Comparison of ENCODE assay signal across 11 cellular contexts in the genomic region with DNA sequence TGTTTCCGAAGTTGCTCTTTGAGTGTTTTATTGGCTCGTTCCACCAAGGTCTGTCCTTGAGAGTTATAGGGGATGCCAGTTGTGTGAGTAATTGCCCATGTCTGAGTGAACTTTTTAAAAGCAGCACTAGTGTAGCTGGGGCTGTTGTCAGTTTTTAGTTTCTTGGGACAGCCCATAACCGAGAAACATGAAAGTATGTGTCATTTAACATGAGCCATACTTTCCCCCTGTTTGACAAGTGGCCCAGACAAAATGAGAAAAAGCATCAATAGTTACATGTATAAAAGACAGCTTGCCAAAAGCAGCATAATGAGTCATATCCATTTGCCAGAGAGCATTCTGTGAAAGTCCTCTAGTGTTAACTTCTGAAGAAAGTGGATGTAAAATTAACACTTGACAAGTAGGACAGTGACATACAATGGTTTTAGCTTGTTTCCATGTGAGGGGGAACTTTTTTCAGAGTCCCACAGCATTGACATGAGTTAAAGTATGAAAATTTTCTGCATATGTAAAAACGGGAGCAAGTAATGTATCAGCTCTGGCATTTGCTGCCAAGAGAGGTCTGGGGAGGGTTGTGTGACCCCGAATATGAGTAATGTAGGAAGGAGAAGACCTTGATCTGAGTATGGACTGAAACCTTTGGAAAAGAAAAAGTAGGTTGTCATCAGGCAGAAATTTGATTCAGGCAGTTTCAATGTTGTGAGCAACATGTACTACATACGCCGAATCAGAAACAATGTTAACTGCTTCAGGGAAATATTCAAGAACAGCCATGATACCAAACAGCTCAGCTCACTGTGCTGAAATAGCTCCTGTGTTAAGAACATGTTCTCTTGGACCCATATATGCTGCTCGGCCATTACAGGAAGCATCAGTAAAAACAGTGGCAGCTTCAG. TPM values are rescaled to one million over a fixed set of nuclear protein-coding genes. Genes with fewer than 3 reads are reported as not detected.
DNase-seq lines count a peak whose midpoint lies in the region; ATAC-seq lines count a peak whose summit lies in the region.
"Had no signal": no experiment of that assay in that cellular context is flagged by ENCODE, and none has a peak within 500 bp of the region (broad histone marks: within the 10 kb centered on the region; RNA-seq: fewer than 3 reads in every experiment).

No MANE protein-coding gene starts in this region.

- in situ Hi-C loops in GM23248 (cut with MboI): no loop called here

- no peak for ATAC-seq in HG03175 (IDR thresholded peaks at IDR 0.05; ENCODE audit: unreplicated experiment)

- H3K4me3 ChIP-seq in GM23248: no peak overlapping the region
- H3K4me3 ChIP-seq: colonic mucosa had no signal

- H3K9me2 ChIP-seq in GM23248 (ENCODE audit: insufficient read depth): no peaks in the 10 kb centered on the region

- peak overlapping the region; percentile 15 for H3K4me2 ChIP-seq in GM23248 (ENCODE audit: unreplicated experiment)

- no peak overlapping the region for H3K27ac ChIP-seq in GM23248
- H3K27ac ChIP-seq: colonic mucosa had no signal

- H3K4me1 ChIP-seq in GM23248 (ENCODE audit: insufficient read depth): peaks cover 17% of the 10 kb centered on the region
- H3K4me1 ChIP-seq: colonic mucosa had no signal

- no peaks in the 10 kb centered on the region for H3K36me3 ChIP-seq in GM23248 (ENCODE audit: low read depth)
- H3K36me3 ChIP-seq: colonic mucosa had no signal

- H3K79me2 ChIP-seq in GM23248 (ENCODE audit: insufficient read depth): no peaks in the 10 kb centered on the region

- peaks cover 35% of the 10 kb centered on the region for H3F3A ChIP-seq in GM23248 (ENCODE audit: insufficient read depth)

- WGBS in GM23248 (ENCODE audit: low coverage in 1 of 2, low lambda C conversion rate in 2 of 2, missing lambda C conversion rate in 2 of 2), 2 experiments: 14 to 15% methylated on average over 8 of the region's 8 CpGs

- DNase-seq in AG20443 (ENCODE audit: low spot score): peak; percentile 28
- DNase-seq in GM23248: peak; percentile 69
- DNase-seq in amniotic stem cell (lab: John Stamatoyannopoulos, UW): peak; percentile 24
- DNase-seq in kidney glomerular epithelial cell (lab: John Stamatoyannopoulos, UW): peak; percentile 28
- no peak for DNase-seq in NCI-H146 (lab: John Stamatoyannopoulos, UW)
- DNase-seq in NOMO-1 treated with dmso at 0.1 percent for 144 hours (lab: John Stamatoyannopoulos, UW; ENCODE audit: unreplicated experiment): no peak
- DNase-seq in AML-193 (lab: John Stamatoyannopoulos, UW): no peak
- DNase-seq: colonic mucosa, nucleus accumbens, SHP77 had no signal

- no peaks in the 10 kb centered on the region for H4K20me1 ChIP-seq in GM23248 (ENCODE audit: insufficient read depth)

- no peaks in the 10 kb centered on the region for H3K9me3 ChIP-seq in GM23248 (ENCODE audit: low read depth)
- H3K9me3 ChIP-seq: colonic mucosa had no signal

- no peak overlapping the region for H3K9ac ChIP-seq in GM23248

- 0 out of 2 replicates have a peak overlapping the region, but pooled peaks have one; percentile 5 for H2AFZ ChIP-seq in GM23248

- no peaks in the 10 kb centered on the region for H3K27me3 ChIP-seq in GM23248 (replicated peaks; ENCODE audit: insufficient read depth)
- H3K27me3 ChIP-seq: colonic mucosa had no signal

RNA-seq across cellular contexts. Expression of gene ARL4D, which starts 56.8 kb away (rescaled TPM):
- total RNA-seq in GM23248 (2014; rRNA removed; shearing (Covaris generic)): 23.0 and 27.8 TPM in 2 replicates
- 49.4 and 50.4 TPM in 2 replicates for polyA plus RNA-seq in GM23248 (2016; fragmentation: Nextera tagmentation; extraction: Ambion mirVana)

Comparison
In these comparisons a context has a peak if more than half of its experiments do, and no peak if none do; other contexts are left out.
1. DNase-seq: peak in AG20443 (single experiment), GM23248 (single experiment), amniotic stem cell (single experiment) and kidney glomerular epithelial cell (single experiment); none in NCI-H146 (single experiment), NOMO-1 treated with dmso at 0.1 percent for 144 hours (single experiment) and AML-193 (0 of 2).